ENCODE assay signal across 10 cellular contexts in the genomic region with DNA sequence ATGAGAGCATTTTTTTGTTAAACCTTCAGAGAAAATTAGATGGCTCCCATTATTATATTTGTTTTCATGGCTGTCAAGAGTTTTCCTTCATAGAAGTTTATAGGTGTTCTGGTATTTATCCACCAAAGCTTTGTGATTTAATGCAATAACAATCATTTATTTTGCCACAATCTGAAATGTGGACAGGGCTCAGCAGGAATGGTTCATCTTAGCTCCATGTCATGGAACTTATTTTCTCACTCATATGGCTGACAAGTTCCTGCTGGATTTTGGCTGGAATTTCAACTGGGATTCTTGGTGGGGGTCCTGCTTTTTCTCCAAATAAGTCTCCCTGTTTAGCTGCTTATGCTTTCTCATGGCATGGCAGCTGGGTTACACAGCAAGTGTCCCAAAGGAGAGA.
"Had no signal": no experiment of that assay in that cellular context is flagged by ENCODE, and none has a peak within 500 bp of the region (broad histone marks: within the 10 kb centered on the region; RNA-seq: fewer than 3 reads in every experiment).

No MANE protein-coding gene starts in this region.

- H2AFZ ChIP-seq: GM23248 had no signal

- H3K4me1 ChIP-seq: HAP-1 had no signal

- H3K9me3 ChIP-seq: HAP-1 had no signal

- H3K4me1 Mint-ChIP-seq: H9 had no signal

- FAIRE-seq: H1, H54 had no signal

- ATAC-seq: HCT116 had no signal

- H3K4me3 Mint-ChIP-seq: H9, HFFc6 had no signal

- H3K36me3 ChIP-seq: HAP-1 had no signal

- H3K4me3 ChIP-seq: GM23248, HAP-1 had no signal

- H3K9ac ChIP-seq: GM23248 had no signal

- H3K27ac Mint-ChIP-seq: H9, HFFc6 had no signal

- DNase-seq: GM23248, GOT3, H7, H9, HCEC 1CT, HFFc6 had no signal

- H3K27ac ChIP-seq: GM23248 had no signal
